ENCODE assay signal across 14 cellular contexts in genomic region chr11:68255526-68255925, GRCh38.
"Had no signal": no experiment of that assay in that cellular context is flagged by ENCODE, and none has a peak within 500 bp of the region (broad histone marks: within the 10 kb centered on the region; RNA-seq: fewer than 3 reads in every experiment).

No MANE protein-coding gene starts in this region.

- H3K36me3 ChIP-seq: cardiac muscle cell, colonic mucosa, thyroid gland had no signal

- H3K27me3 Mint-ChIP-seq: activated CD4-positive, alpha-beta T cell treated with anti-CD3 and anti-CD28 coated beads for 36 hours; naive thymus-derived CD8-positive, alpha-beta T cell had no signal

- ATAC-seq: activated CD4-positive, alpha-beta T cell treated with anti-CD3 and anti-CD28 coated beads for 36 hours; activated CD8-positive, alpha-beta T cell treated with anti-CD3 and anti-CD28 coated beads, Interleukin-2, amount 10 ng/mL, durations not matched to agents 7 days and 5 days; mucosa of descending colon; naive thymus-derived CD8-positive, alpha-beta T cell had no signal

- H3K27ac Mint-ChIP-seq: activated CD4-positive, alpha-beta T cell treated with anti-CD3 and anti-CD28 coated beads for 36 hours; activated CD8-positive, alpha-beta T cell treated with anti-CD3 and anti-CD28 coated beads, Interleukin-2, amount 10 ng/mL, durations not matched to agents 7 days and 5 days; activated T-helper 1 cell treated with anti-CD3 and anti-CD28 coated beads, Interleukin-12 subunit alpha, Interleukin-12 subunit beta, Interleukin-2, Interleukin-4 antibody, amounts not matched to agents 30 ng/mL and 10 ng/mL and 1 ng/mL, durations not matched to agents 14 hours and 24 hours and 36 hours had no signal

- H3K27ac ChIP-seq: cardiac muscle cell, colonic mucosa, thyroid gland had no signal

- H3K36me3 Mint-ChIP-seq: naive thymus-derived CD8-positive, alpha-beta T cell had no signal

- H3K4me3 Mint-ChIP-seq: activated CD4-positive, alpha-beta T cell treated with anti-CD3 and anti-CD28 coated beads for 36 hours; activated CD8-positive, alpha-beta T cell treated with anti-CD3 and anti-CD28 coated beads, Interleukin-2, amount 10 ng/mL, durations not matched to agents 7 days and 5 days; activated T-helper 1 cell treated with anti-CD3 and anti-CD28 coated beads, Interleukin-12 subunit alpha, Interleukin-12 subunit beta, Interleukin-2, Interleukin-4 antibody, amounts not matched to agents 30 ng/mL and 10 ng/mL and 1 ng/mL, durations not matched to agents 14 hours and 24 hours and 36 hours; naive thymus-derived CD8-positive, alpha-beta T cell had no signal

- H3K9me3 ChIP-seq: colonic mucosa, mucosa of descending colon, thyroid gland had no signal

- H3K4me3 ChIP-seq: cardiac muscle cell, colonic mucosa, mucosa of descending colon, thyroid gland had no signal

- H3K27me3 ChIP-seq: cardiac muscle cell, colonic mucosa, thyroid gland had no signal

- DNase-seq: activated CD4-positive, alpha-beta T cell treated with anti-CD3 and anti-CD28 coated beads for 36 hours; activated CD8-positive, alpha-beta memory T cell treated with anti-CD3 and anti-CD28 coated beads, Interleukin-2, amount 50 U/mL, for 48 hours; activated CD8-positive, alpha-beta T cell treated with anti-CD3 and anti-CD28 coated beads, Interleukin-2, amount 10 ng/mL, durations not matched to agents 7 days and 5 days; activated naive CD4-positive, alpha-beta T cell; colonic mucosa; effector CD8-positive, alpha-beta T cell; hypothalamus; mucosa of descending colon; naive thymus-derived CD8-positive, alpha-beta T cell; small intestine; T-helper 9 cell; thyroid gland had no signal
